ENCODE assay signal across 8 cellular contexts in genomic region chr2:159446817-159447216, GRCh38.
"Had no signal": no experiment of that assay in that cellular context is flagged by ENCODE, and none has a peak within 500 bp of the region (broad histone marks: within the 10 kb centered on the region; RNA-seq: fewer than 3 reads in every experiment).

No MANE protein-coding gene starts in this region.

- H3K4me3 ChIP-seq: HAP-1 had no signal

- H3K4me3 Mint-ChIP-seq: HFFc6, IgD-negative memory B cell had no signal

- DNase-seq: GOT3, HFFc6, KG1 had no signal

- FAIRE-seq: H54 had no signal

- H3K27ac ChIP-seq: HL-60 had no signal

- H3K9me3 Mint-ChIP-seq: HFFc6, IgD-negative memory B cell had no signal

- H3K9me3 ChIP-seq: HAP-1 had no signal

- H3K27me3 Mint-ChIP-seq: IgD-negative memory B cell had no signal

- H3K4me1 Mint-ChIP-seq: IgD-negative memory B cell had no signal

- H3K27ac Mint-ChIP-seq: HFFc6, IgD-negative memory B cell had no signal

- ATAC-seq: HCT116 had no signal

- H3K36me3 ChIP-seq: HAP-1 had no signal
